ENCODE assay signal across 12 cellular contexts in genomic region chr15:59237119-59237853, GRCh38. TPM values are rescaled to one million over a fixed set of nuclear protein-coding genes. Genes with fewer than 3 reads are reported as not detected.
DNase-seq lines count a peak whose midpoint lies in the region; ATAC-seq and TF ChIP-seq lines count a peak whose summit lies in the region.
"Had no signal": no experiment of that assay in that cellular context is flagged by ENCODE, and none has a peak within 500 bp of the region (broad histone marks: within the 10 kb centered on the region; RNA-seq: fewer than 3 reads in every experiment).

No MANE protein-coding gene starts in this region.

- H3K27ac ChIP-seq in A673 (ENCODE audit: low read depth, low read length, poor library complexity, severe bottlenecking), result no peak overlapping the region
- peak overlapping the region; percentile 2 for H3K27ac ChIP-seq in OCI-LY1 (ENCODE audit: low read depth, low read length, poor library complexity, severe bottlenecking)

- H3K27me3 ChIP-seq in A673 (replicated peaks; ENCODE audit: insufficient read depth, low read depth, low read length, poor library complexity), result no peaks in the 10 kb centered on the region
- H3K27me3 ChIP-seq in OCI-LY1 (ENCODE audit: insufficient read depth, low read length), result no peaks in the 10 kb centered on the region

- TF ChIP-seq CTCF in A673 (conservative IDR thresholded peaks at IDR 0.05; ENCODE audit: low read depth, low read length) (no peak), OCI-LY1 (IDR thresholded peaks at IDR 0.05; ENCODE audit: low read length) (no peak)

- H3K9ac ChIP-seq in OCI-LY1 (ENCODE audit: low read length), result no peak overlapping the region

- H3K4me2 ChIP-seq in OCI-LY1 (ENCODE audit: low read length), result peak overlapping the region; percentile 30; the same call in 1 of the 2 replicates

- H2AFZ ChIP-seq in OCI-LY1 (ENCODE audit: low read length), result no peak overlapping the region

- no TSS peak for BruUV-seq in A673 (replicated peaks; lab: Mats Ljungman, UMichigan)

- ATAC-seq in GM19324 (IDR thresholded peaks at IDR 0.05; ENCODE audit: low FRiP score, unreplicated experiment) (peak; percentile 44), HG03064 (IDR thresholded peaks at IDR 0.05; ENCODE audit: low read depth, unreplicated experiment) (peak; percentile 49)

- in situ Hi-C loops in G401 (cut with HindIII; ENCODE audit: low sequenced_read_pairs), result no loop called here

- H3K79me2 ChIP-seq in OCI-LY1 (ENCODE audit: insufficient read depth, low read length), result no peaks in the 10 kb centered on the region

- DNase-seq in A673 (ENCODE audit: low spot score) (peak; percentile 41), G401 (ENCODE audit: low spot score) (no peak), activated T-cell treated with anti-CD3 and anti-CD28 coated beads for 4 hours (no peak), EL (no peak), hippocampal formation (lab: John Stamatoyannopoulos, UW) (no peak)
- DNase-seq: BE2C had no signal

- no peaks in the 10 kb centered on the region for H3K9me3 ChIP-seq in A673 (ENCODE audit: low read depth, low read length, poor library complexity, severe bottlenecking)
- no peaks in the 10 kb centered on the region for H3K9me3 ChIP-seq in OCI-LY1 (ENCODE audit: low read length)
- H3K9me3 ChIP-seq: BE2C had no signal

- H3K4me3 ChIP-seq in A673 (ENCODE audit: low read depth, low read length, poor library complexity, severe bottlenecking) (no peak overlapping the region), OCI-LY1 (ENCODE audit: low read depth, low read length, poor library complexity, severe bottlenecking) (no peak overlapping the region)

- H4K20me1 ChIP-seq in OCI-LY1 (ENCODE audit: insufficient read depth, low read length), result no peaks in the 10 kb centered on the region

- no peaks in the 10 kb centered on the region for H3F3A ChIP-seq in OCI-LY1 (ENCODE audit: insufficient read depth, low read length)

- intact Hi-C loops in A673 (cut with micrococcal nuclease; ENCODE audit: unreplicated experiment), result no loop called here

- no peaks in the 10 kb centered on the region for H3K9me2 ChIP-seq in OCI-LY1 (ENCODE audit: low read depth, low read length)

- no peaks in the 10 kb centered on the region for H3K36me3 ChIP-seq in A673 (ENCODE audit: insufficient read depth, low read length, poor library complexity, severe bottlenecking)
- peaks cover 37% of the 10 kb centered on the region; the same call in 1 of the 2 replicates for H3K36me3 ChIP-seq in OCI-LY1 (ENCODE audit: insufficient read depth, low read length)
- H3K36me3 ChIP-seq: BE2C had no signal

- CTCF ChIA-PET in A673 (lab: Charles Lee), result no interaction called here

- H3K4me1 ChIP-seq in A673 (ENCODE audit: insufficient read depth, low read length, poor library complexity, severe bottlenecking), result peaks cover 5% of the 10 kb centered on the region
- peaks cover 17% of the 10 kb centered on the region for H3K4me1 ChIP-seq in OCI-LY1 (ENCODE audit: insufficient read depth, low read length, severe bottlenecking)
- H3K4me1 ChIP-seq: BE2C had no signal

- POLR2A ChIA-PET in A673 (lab: Charles Lee; ENCODE audit: low non-redundant PET), result interaction anchor here (0.6 kb wide), 1 partner anchor 66 kb away, joined by 3 read pairs; no protein-coding TSS in a partner anchor

RNA-seq across cellular contexts. Expression of gene LDHAL6B, which starts 30.6 kb away (rescaled TPM):
- not detected in 2 replicates for total RNA-seq in A673 (2021)
- total RNA-seq in G401 (2014; rRNA removed; shearing (Covaris generic)), result not detected in 2 replicates
- total RNA-seq: glomerular endothelial cell, H4, neural crest cell had no signal
